ENCODE assay signal across 8 cellular contexts in the genomic region with DNA sequence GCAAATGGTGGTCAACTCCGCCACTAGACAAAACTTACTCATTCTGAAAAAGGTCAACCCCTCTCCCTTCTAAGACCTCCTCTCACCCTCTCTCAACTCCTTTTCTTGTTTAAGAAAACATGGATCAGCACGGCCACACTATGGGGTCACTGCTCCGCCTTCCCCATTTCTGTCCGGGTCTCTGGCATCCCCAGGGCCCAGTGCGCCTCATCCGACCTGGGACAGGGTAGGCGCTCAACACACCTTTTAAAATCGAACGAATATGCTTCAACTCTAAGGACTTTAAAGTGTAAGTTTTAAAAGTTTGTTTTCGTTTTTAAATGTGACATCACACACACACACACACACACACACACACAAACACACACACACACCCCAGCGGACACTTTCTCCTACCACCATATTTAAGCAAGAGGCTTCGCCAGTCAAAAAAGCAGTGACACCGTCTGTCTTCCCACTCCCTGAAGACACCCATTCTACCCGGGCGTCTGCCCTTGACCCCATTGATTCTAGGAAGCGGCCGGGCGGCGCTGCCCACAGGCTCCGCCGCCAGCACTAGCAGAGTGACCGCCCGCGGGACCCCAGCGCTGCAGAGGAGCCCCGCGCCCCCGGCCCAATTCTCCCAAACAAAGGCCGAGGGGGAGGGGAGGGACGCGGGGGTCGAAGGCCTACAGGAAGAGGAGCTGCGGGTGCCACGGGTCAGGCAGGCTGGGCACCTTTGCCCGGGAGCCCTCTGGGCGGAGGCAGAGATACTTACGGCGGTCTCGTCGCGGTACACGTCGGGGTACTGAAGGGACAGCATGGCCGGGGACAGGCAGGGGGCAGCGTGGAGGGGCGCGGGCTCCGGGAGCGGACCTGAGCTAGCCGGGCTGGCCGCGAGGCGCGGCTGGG. TPM values are rescaled to one million over a fixed set of nuclear protein-coding genes. Genes with fewer than 3 reads are reported as not detected.
DNase-seq lines count a peak whose midpoint lies in the region; ATAC-seq and TF ChIP-seq lines count a peak whose summit lies in the region.

No MANE protein-coding gene starts in this region.

- intact Hi-C loops in dorsolateral prefrontal cortex (cut with DNase I) = loop anchor here (2.0 to 10.0 kb wide), 6 partner anchors 38 to 318 kb away; no protein-coding TSS in a partner anchor

- CTCF ChIA-PET in GM10248 (lab: Yijun Ruan, JAX) = interaction anchor here (0.7 to 3.7 kb wide), 42 partner anchors 9 to 913 kb away, joined by 3 to 34 read pairs (median 4); no protein-coding TSS in a partner anchor

- H3K4me3 ChIP-seq in dorsolateral prefrontal cortex (peak overlapping the region; percentile 57 to 98 (median 87)), subcutaneous abdominal adipose tissue (ENCODE audit: low read depth in 1 of 5, low read length in 5 of 5) (peak overlapping the region; percentile 78 to 94 (median 88))

- H3K9ac ChIP-seq in subcutaneous abdominal adipose tissue (ENCODE audit: low read length in 5 of 5) = peak overlapping the region; percentile 51 to 91 (median 81)

- peaks cover 11% of the 10 kb centered on the region for H3K27me3 Mint-ChIP-seq in T-helper 2 cell treated with Interferon-gamma antibody and Interleukin-4, amounts not matched to agents 5 μg/mL and 100 μg/mL, for 36 hours (ENCODE audit: low read depth)
- H3K27me3 Mint-ChIP-seq in memory B cell = peaks cover 3% of the 10 kb centered on the region

- TF ChIP-seq EP300 in Ishikawa (IDR thresholded peaks at IDR 0.05; ENCODE audit: borderline replicate concordance) = no peak

- H3K36me3 ChIP-seq in subcutaneous abdominal adipose tissue (ENCODE audit: control insufficient read depth in 5 of 5, insufficient read depth in 5 of 5, low read length in 5 of 5) = no peaks in the 10 kb centered on the region

- no peaks in the 10 kb centered on the region for H3K9me3 Mint-ChIP-seq in T-helper 2 cell treated with Interferon-gamma antibody and Interleukin-4, amounts not matched to agents 5 μg/mL and 100 μg/mL, for 36 hours
- no peaks in the 10 kb centered on the region for H3K9me3 Mint-ChIP-seq in memory B cell

- peaks cover 7% of the 10 kb centered on the region for H3K36me3 Mint-ChIP-seq in T-helper 2 cell treated with Interferon-gamma antibody and Interleukin-4, amounts not matched to agents 5 μg/mL and 100 μg/mL, for 36 hours (ENCODE audit: low read depth)
- no peaks in the 10 kb centered on the region for H3K36me3 Mint-ChIP-seq in memory B cell

- H3K27ac ChIP-seq in dorsolateral prefrontal cortex = peak overlapping the region in 53 of 59 donors; percentile 25 to 95 (median 79)
- H3K27ac ChIP-seq in subcutaneous abdominal adipose tissue (ENCODE audit: low read depth, low read length) = peak overlapping the region; percentile 75

- no peak for TF ChIP-seq RAD21 in Ishikawa (IDR thresholded peaks at IDR 0.05; ENCODE audit: low read depth)

- peak overlapping the region; percentile 97 for H3K4me3 Mint-ChIP-seq in T-helper 2 cell treated with Interferon-gamma antibody and Interleukin-4, amounts not matched to agents 5 μg/mL and 100 μg/mL, for 36 hours
- H3K4me3 Mint-ChIP-seq in memory B cell = peak overlapping the region; percentile 87

- peak; percentile 44 for DNase-seq in GM10248 (ENCODE audit: extremely low spot score)
- DNase-seq in T-helper 2 cell treated with Interferon-gamma antibody and Interleukin-4, amounts not matched to agents 5 μg/mL and 100 μg/mL, for 36 hours (ENCODE audit: low spot score) = no peak
- peak in 3 of 10 donors; percentile 14 to 47 (median 26) for DNase-seq in dorsolateral prefrontal cortex
- peak in 1 of 2 donors; percentile 5 for DNase-seq in memory B cell (ENCODE audit: low spot score in 2 of 2)
- no peak for DNase-seq in T-helper 9 cell

- peaks cover 0 to 45% (median 38%) of the 10 kb centered on the region in 5 donors for H3K4me1 ChIP-seq in subcutaneous abdominal adipose tissue (ENCODE audit: control insufficient read depth in 5 of 5, insufficient read depth in 5 of 5, low read length in 5 of 5)

- H3K27ac Mint-ChIP-seq in T-helper 2 cell treated with Interferon-gamma antibody and Interleukin-4, amounts not matched to agents 5 μg/mL and 100 μg/mL, for 36 hours = peak overlapping the region; percentile 77
- H3K27ac Mint-ChIP-seq in memory B cell = peak overlapping the region; percentile 86

- TF ChIP-seq CTCF in GM10248 (IDR thresholded peaks at IDR 0.05; ENCODE audit: control extremely low read depth, extremely low read depth, low read depth, missing control alignments) (peak; percentile 2), dorsolateral prefrontal cortex (IDR thresholded peaks at IDR 0.05 in 54 of 56, conservative IDR thresholded peaks at IDR 0.05 in 2 of 56; ENCODE audit: low read depth in 1 of 56, partially characterized antibody in 56 of 56) (no peak)

- no peaks in the 10 kb centered on the region for H3K9me3 ChIP-seq in subcutaneous abdominal adipose tissue (ENCODE audit: control insufficient read depth in 5 of 5, low read length in 5 of 5)

- H3K4me1 Mint-ChIP-seq in T-helper 2 cell treated with Interferon-gamma antibody and Interleukin-4, amounts not matched to agents 5 μg/mL and 100 μg/mL, for 36 hours (ENCODE audit: low read depth) = peaks cover 50% of the 10 kb centered on the region
- H3K4me1 Mint-ChIP-seq in memory B cell = peaks cover 28% of the 10 kb centered on the region

- H3K27me3 ChIP-seq in dorsolateral prefrontal cortex (no peaks in the 10 kb centered on the region), subcutaneous abdominal adipose tissue (ENCODE audit: control insufficient read depth in 5 of 5, insufficient read depth in 4 of 5, low read length in 5 of 5) (no peaks in the 10 kb centered on the region)

- POLR2A ChIA-PET in GM10248 (lab: Yijun Ruan, JAX) = interaction anchor here (0.6 to 0.9 kb wide), 3 partner anchors 8 to 315 kb away, joined by 3 read pairs; no protein-coding TSS in a partner anchor

- ATAC-seq in GM21723 (IDR thresholded peaks at IDR 0.05; ENCODE audit: unreplicated experiment) (peak; percentile 49), memory B cell (ENCODE audit: low read depth) (peak; percentile 28)

TF ChIP-seq in Ishikawa, 13 proteins besides CTCF, POLR2A, EP300 and RAD21:
- TF ChIP-seq, protein P1, sequence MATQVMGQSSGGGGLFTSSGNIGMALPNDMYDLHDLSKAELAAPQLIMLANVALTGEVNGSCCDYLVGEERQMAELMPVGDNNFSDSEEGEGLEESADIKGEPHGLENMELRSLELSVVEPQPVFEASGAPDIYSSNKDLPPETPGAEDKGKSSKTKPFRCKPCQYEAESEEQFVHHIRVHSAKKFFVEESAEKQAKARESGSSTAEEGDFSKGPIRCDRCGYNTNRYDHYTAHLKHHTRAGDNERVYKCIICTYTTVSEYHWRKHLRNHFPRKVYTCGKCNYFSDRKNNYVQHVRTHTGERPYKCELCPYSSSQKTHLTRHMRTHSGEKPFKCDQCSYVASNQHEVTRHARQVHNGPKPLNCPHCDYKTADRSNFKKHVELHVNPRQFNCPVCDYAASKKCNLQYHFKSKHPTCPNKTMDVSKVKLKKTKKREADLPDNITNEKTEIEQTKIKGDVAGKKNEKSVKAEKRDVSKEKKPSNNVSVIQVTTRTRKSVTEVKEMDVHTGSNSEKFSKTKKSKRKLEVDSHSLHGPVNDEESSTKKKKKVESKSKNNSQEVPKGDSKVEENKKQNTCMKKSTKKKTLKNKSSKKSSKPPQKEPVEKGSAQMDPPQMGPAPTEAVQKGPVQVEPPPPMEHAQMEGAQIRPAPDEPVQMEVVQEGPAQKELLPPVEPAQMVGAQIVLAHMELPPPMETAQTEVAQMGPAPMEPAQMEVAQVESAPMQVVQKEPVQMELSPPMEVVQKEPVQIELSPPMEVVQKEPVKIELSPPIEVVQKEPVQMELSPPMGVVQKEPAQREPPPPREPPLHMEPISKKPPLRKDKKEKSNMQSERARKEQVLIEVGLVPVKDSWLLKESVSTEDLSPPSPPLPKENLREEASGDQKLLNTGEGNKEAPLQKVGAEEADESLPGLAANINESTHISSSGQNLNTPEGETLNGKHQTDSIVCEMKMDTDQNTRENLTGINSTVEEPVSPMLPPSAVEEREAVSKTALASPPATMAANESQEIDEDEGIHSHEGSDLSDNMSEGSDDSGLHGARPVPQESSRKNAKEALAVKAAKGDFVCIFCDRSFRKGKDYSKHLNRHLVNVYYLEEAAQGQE (IDR thresholded peaks at IDR 0.05; ENCODE audit: low read depth) = 0 out of 2 replicates have a peak, but pooled peaks have one; percentile 38
- no peak for TF ChIP-seq CEBPB (IDR thresholded peaks at IDR 0.05)
- TF ChIP-seq NFIC (IDR thresholded peaks at IDR 0.05) = no peak
- peak; percentile 75; the same call in 1 of the 2 replicates for TF ChIP-seq ZBTB7A (IDR thresholded peaks at IDR 0.05; ENCODE audit: low read depth)
TF ChIP-seq in Ishikawa: peak in this region for 2.

RNA-seq across cellular contexts. Expression of gene PREP, which starts 0.5 kb away (rescaled TPM):
- 10 to 100 TPM; 17.2 to 55.8 (median 38.5) TPM for total RNA-seq in dorsolateral prefrontal cortex
